Comparison of ENCODE assay signal across 1 cellular context in genomic region chr11:68121067-68121899, GRCh38.
A peak's percentile ranks its signal among the peaks of the same experiment; 100 is the strongest.
TF ChIP-seq lines count a peak whose summit lies in the region.

TSS of gene CHKA (minus strand) at chr11:68121388. CDS start at chr11:68121177, 211 bp downstream.

TF ChIP-seq in HepG2, 621 proteins besides CTCF, POLR2A, EP300 and RAD21 (continued from another document and continues in another):
- TF ChIP-seq, protein P1, sequence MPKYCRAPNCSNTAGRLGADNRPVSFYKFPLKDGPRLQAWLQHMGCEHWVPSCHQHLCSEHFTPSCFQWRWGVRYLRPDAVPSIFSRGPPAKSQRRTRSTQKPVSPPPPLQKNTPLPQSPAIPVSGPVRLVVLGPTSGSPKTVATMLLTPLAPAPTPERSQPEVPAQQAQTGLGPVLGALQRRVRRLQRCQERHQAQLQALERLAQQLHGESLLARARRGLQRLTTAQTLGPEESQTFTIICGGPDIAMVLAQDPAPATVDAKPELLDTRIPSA (CRISPR knock-in tag; IDR thresholded peaks at IDR 0.05; ENCODE audit: borderline replicate concordance): peak; percentile 61; the same call in 1 of the 2 replicates
- TF ChIP-seq HHEX (CRISPR knock-in tag; IDR thresholded peaks at IDR 0.05): no peak
- TF ChIP-seq ZKSCAN5 (CRISPR knock-in tag; IDR thresholded peaks at IDR 0.05): no peak
- TF ChIP-seq NFIC (IDR thresholded peaks at IDR 0.05; ENCODE audit: low read length): no peak
- TF ChIP-seq TSC22D2 (CRISPR knock-in tag; IDR thresholded peaks at IDR 0.05; ENCODE audit: borderline replicate concordance): 0 out of 2 replicates have a peak, but pooled peaks have one; percentile 32
- TF ChIP-seq, protein P2, sequence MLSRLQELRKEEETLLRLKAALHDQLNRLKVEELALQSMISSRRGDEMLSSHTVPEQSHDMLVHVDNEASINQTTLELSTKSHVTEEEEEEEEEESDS (CRISPR knock-in tag; IDR thresholded peaks at IDR 0.05; ENCODE audit: borderline replicate concordance): 0 out of 2 replicates have a peak, but pooled peaks have one; percentile 30
- TF ChIP-seq SNAI1 (CRISPR knock-in tag; IDR thresholded peaks at IDR 0.05; ENCODE audit: borderline replicate concordance): no peak
- TF ChIP-seq, protein P3, sequence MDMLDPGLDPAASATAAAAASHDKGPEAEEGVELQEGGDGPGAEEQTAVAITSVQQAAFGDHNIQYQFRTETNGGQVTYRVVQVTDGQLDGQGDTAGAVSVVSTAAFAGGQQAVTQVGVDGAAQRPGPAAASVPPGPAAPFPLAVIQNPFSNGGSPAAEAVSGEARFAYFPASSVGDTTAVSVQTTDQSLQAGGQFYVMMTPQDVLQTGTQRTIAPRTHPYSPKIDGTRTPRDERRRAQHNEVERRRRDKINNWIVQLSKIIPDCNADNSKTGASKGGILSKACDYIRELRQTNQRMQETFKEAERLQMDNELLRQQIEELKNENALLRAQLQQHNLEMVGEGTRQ (IDR thresholded peaks at IDR 0.05; ENCODE audit: low read depth, low read length): no peak
- TF ChIP-seq, protein P3 (CRISPR knock-in tag; IDR thresholded peaks at IDR 0.05; ENCODE audit: borderline replicate concordance): no peak
- no peak; the same call in 1 of the 2 replicates for TF ChIP-seq MED13 (CRISPR knock-in tag; IDR thresholded peaks at IDR 0.05)
- no peak for TF ChIP-seq LCORL (IDR thresholded peaks at IDR 0.05)
- no peak for TF ChIP-seq LCORL (CRISPR knock-in tag; IDR thresholded peaks at IDR 0.05)
- no peak; the same call in 1 of the 2 replicates for TF ChIP-seq ZBTB43 (CRISPR knock-in tag; conservative IDR thresholded peaks at IDR 0.05)
- TF ChIP-seq MYC (CRISPR knock-in tag; IDR thresholded peaks at IDR 0.05; ENCODE audit: borderline replicate concordance): peak; percentile 75
- no peak for TF ChIP-seq ISL2 (CRISPR knock-in tag; IDR thresholded peaks at IDR 0.05)
- peak; percentile 76; the same call in 1 of the 2 replicates for TF ChIP-seq HOXA3 (CRISPR knock-in tag; IDR thresholded peaks at IDR 0.05)
- TF ChIP-seq THAP9 (CRISPR knock-in tag; IDR thresholded peaks at IDR 0.05; ENCODE audit: borderline replicate concordance): no peak
- TF ChIP-seq STAT5B (CRISPR knock-in tag; IDR thresholded peaks at IDR 0.05): no peak
- TF ChIP-seq ATAD3A (CRISPR knock-in tag; IDR thresholded peaks at IDR 0.05): no peak
- TF ChIP-seq SKI (IDR thresholded peaks at IDR 0.05; ENCODE audit: partially characterized antibody): peak; percentile 29
- no peak for TF ChIP-seq ZEB1 (IDR thresholded peaks at IDR 0.05; ENCODE audit: insufficient replicate concordance, low read depth)
- TF ChIP-seq TOPORS (CRISPR knock-in tag; IDR thresholded peaks at IDR 0.05): no peak
- no peak for TF ChIP-seq ZC3H4 (CRISPR knock-in tag; IDR thresholded peaks at IDR 0.05; ENCODE audit: borderline replicate concordance)
- no peak for TF ChIP-seq ZNF430 (CRISPR knock-in tag; IDR thresholded peaks at IDR 0.05)
- no peak for TF ChIP-seq MBD4 (IDR thresholded peaks at IDR 0.05; ENCODE audit: borderline replicate concordance, low read length)
- TF ChIP-seq, protein P4, sequence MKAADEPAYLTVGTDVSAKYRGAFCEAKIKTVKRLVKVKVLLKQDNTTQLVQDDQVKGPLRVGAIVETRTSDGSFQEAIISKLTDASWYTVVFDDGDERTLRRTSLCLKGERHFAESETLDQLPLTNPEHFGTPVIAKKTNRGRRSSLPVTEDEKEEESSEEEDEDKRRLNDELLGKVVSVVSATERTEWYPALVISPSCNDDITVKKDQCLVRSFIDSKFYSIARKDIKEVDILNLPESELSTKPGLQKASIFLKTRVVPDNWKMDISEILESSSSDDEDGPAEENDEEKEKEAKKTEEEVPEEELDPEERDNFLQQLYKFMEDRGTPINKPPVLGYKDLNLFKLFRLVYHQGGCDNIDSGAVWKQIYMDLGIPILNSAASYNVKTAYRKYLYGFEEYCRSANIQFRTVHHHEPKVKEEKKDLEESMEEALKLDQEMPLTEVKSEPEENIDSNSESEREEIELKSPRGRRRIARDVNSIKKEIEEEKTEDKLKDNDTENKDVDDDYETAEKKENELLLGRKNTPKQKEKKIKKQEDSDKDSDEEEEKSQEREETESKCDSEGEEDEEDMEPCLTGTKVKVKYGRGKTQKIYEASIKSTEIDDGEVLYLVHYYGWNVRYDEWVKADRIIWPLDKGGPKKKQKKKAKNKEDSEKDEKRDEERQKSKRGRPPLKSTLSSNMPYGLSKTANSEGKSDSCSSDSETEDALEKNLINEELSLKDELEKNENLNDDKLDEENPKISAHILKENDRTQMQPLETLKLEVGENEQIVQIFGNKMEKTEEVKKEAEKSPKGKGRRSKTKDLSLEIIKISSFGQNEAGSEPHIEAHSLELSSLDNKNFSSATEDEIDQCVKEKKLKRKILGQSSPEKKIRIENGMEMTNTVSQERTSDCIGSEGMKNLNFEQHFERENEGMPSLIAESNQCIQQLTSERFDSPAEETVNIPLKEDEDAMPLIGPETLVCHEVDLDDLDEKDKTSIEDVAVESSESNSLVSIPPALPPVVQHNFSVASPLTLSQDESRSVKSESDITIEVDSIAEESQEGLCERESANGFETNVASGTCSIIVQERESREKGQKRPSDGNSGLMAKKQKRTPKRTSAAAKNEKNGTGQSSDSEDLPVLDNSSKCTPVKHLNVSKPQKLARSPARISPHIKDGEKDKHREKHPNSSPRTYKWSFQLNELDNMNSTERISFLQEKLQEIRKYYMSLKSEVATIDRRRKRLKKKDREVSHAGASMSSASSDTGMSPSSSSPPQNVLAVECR (CRISPR knock-in tag; IDR thresholded peaks at IDR 0.05; ENCODE audit: borderline replicate concordance): peak; percentile 75; the same call in 1 of the 2 replicates
- 0 out of 2 replicates have a peak, but pooled peaks have one; percentile 22 for TF ChIP-seq PHF20 (CRISPR knock-in tag; IDR thresholded peaks at IDR 0.05)
- peak; percentile 82 for TF ChIP-seq NFYB (CRISPR knock-in tag; IDR thresholded peaks at IDR 0.05)
- TF ChIP-seq ZNF709 (CRISPR knock-in tag; IDR thresholded peaks at IDR 0.05): no peak; the same call in 1 of the 2 replicates
- no peak for TF ChIP-seq RBM39 (IDR thresholded peaks at IDR 0.05; ENCODE audit: low read depth, low read length, poor library complexity, severe bottlenecking)
- TF ChIP-seq ZNF292 (CRISPR knock-in tag; IDR thresholded peaks at IDR 0.05; ENCODE audit: borderline replicate concordance, low read depth): no peak
- no peak for TF ChIP-seq ZNF44 (CRISPR knock-in tag; IDR thresholded peaks at IDR 0.05)
- no peak for TF ChIP-seq ZXDC (CRISPR knock-in tag; IDR thresholded peaks at IDR 0.05)
- no peak for TF ChIP-seq MBNL3 (CRISPR knock-in tag; conservative IDR thresholded peaks at IDR 0.05)
- TF ChIP-seq, protein P5, sequence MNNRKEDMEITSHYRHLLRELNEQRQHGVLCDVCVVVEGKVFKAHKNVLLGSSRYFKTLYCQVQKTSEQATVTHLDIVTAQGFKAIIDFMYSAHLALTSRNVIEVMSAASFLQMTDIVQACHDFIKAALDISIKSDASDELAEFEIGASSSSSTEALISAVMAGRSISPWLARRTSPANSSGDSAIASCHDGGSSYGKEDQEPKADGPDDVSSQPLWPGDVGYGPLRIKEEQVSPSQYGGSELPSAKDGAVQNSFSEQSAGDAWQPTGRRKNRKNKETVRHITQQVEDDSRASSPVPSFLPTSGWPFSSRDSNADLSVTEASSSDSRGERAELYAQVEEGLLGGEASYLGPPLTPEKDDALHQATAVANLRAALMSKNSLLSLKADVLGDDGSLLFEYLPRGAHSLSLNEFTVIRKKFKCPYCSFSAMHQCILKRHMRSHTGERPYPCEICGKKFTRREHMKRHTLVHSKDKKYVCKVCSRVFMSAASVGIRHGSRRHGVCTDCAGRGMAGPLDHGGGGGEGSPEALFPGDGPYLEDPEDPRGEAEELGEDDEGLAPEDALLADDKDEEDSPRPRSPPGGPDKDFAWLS (CRISPR knock-in tag; IDR thresholded peaks at IDR 0.05; ENCODE audit: borderline replicate concordance): no peak
- no peak; the same call in 1 of the 2 replicates for TF ChIP-seq ZNF280D (CRISPR knock-in tag; IDR thresholded peaks at IDR 0.05)
- no peak for TF ChIP-seq MAFK (conservative IDR thresholded peaks at IDR 0.05 in 1 of 2, IDR thresholded peaks at IDR 0.05 in 1 of 2; ENCODE audit: low read length in 2 of 2)
- peak; percentile 46; the same call in 1 of the 2 replicates for TF ChIP-seq ZNF230 (CRISPR knock-in tag; IDR thresholded peaks at IDR 0.05)
